ENCODE assay signal across 14 cellular contexts in genomic region chr14:60642270-60642789, GRCh38. TPM values are rescaled to one million over a fixed set of nuclear protein-coding genes. Genes with fewer than 3 reads are reported as not detected.
DNase-seq lines count a peak whose midpoint lies in the region; ATAC-seq and TF ChIP-seq lines count a peak whose summit lies in the region.
"Had no signal": no experiment of that assay in that cellular context is flagged by ENCODE, and none has a peak within 500 bp of the region (broad histone marks: within the 10 kb centered on the region; RNA-seq: fewer than 3 reads in every experiment).

No MANE protein-coding gene starts in this region.

- intact Hi-C loops in activated CD4-positive, alpha-beta T cell treated with anti-CD3 and anti-CD28 coated beads for 36 hours (cut with DNase I, micrococcal nuclease) = loop anchor here in 1 of 2 experiments (2.0 kb wide), 1 partner anchor 134 kb away; the partner anchor contains the start of gene SIX6

- H3K27me3 Mint-ChIP-seq in activated CD4-positive, alpha-beta T cell treated with anti-CD3 and anti-CD28 coated beads for 36 hours = peaks cover 79% of the 10 kb centered on the region
- peaks cover 100% of the 10 kb centered on the region for H3K27me3 Mint-ChIP-seq in brain

- POLR2A ChIA-PET in activated CD4-positive, alpha-beta T cell treated with anti-CD3 and anti-CD28 coated beads for 36 hours (lab: Charles Lee) = interaction anchor here (0.6 kb wide), 1 partner anchor 119 kb away, joined by 3 read pairs; no protein-coding TSS in a partner anchor

- peaks cover 89% of the 10 kb centered on the region for H3K36me3 ChIP-seq in skeletal muscle satellite cell (ENCODE audit: insufficient read depth, low read length)

- H3K4me3 Mint-ChIP-seq in activated CD4-positive, alpha-beta T cell treated with anti-CD3 and anti-CD28 coated beads for 36 hours = no peak overlapping the region
- peak overlapping the region in 4 of 5 experiments; percentile 27 to 96 (median 74) for H3K4me3 Mint-ChIP-seq in brain

- H3K4me3 ChIP-seq in skeletal muscle satellite cell (ENCODE audit: low read length) = peak overlapping the region; percentile 94

- peaks cover 60% of the 10 kb centered on the region for H3K4me1 ChIP-seq in skeletal muscle satellite cell (ENCODE audit: control insufficient read depth, insufficient read depth, low read length)

- H3K4me1 Mint-ChIP-seq in activated CD4-positive, alpha-beta T cell treated with anti-CD3 and anti-CD28 coated beads for 36 hours = peaks cover 31% of the 10 kb centered on the region
- peaks cover 35% of the 10 kb centered on the region for H3K4me1 Mint-ChIP-seq in brain

- H3K9me3 ChIP-seq in skeletal muscle satellite cell (replicated peaks; ENCODE audit: low read length) = no peaks in the 10 kb centered on the region

- no peaks in the 10 kb centered on the region for H3K9me3 Mint-ChIP-seq in activated CD4-positive, alpha-beta T cell treated with anti-CD3 and anti-CD28 coated beads for 36 hours (ENCODE audit: low read depth)
- peaks cover 0 to 8% (median 0%) of the 10 kb centered on the region in 5 experiments for H3K9me3 Mint-ChIP-seq in brain
- H3K9me3 Mint-ChIP-seq: activated naive CD4-positive, alpha-beta T cell treated with anti-CD3 and anti-CD28 coated beads for 36 hours had no signal

- H3K9ac ChIP-seq in skeletal muscle satellite cell (ENCODE audit: low read depth, low read length) = peak overlapping the region; percentile 90

- no peak overlapping the region for H3K27ac Mint-ChIP-seq in activated CD4-positive, alpha-beta T cell treated with anti-CD3 and anti-CD28 coated beads for 36 hours
- H3K27ac Mint-ChIP-seq in brain = peak overlapping the region in 2 of 5 experiments; percentile 80 to 95
- H3K27ac Mint-ChIP-seq: activated naive CD4-positive, alpha-beta T cell treated with anti-CD3 and anti-CD28 coated beads for 36 hours had no signal

- no peak for TF ChIP-seq CTCF in brain (conservative IDR thresholded peaks at IDR 0.05)

- CTCF ChIA-PET in activated CD4-positive, alpha-beta T cell treated with anti-CD3 and anti-CD28 coated beads for 36 hours (lab: Charles Lee) = interaction anchor here (0.9 to 2.2 kb wide), 3 partner anchors 12 to 383 kb away, joined by 3 to 6 read pairs (median 3); no protein-coding TSS in a partner anchor

- DNase-seq in activated CD4-positive, alpha-beta T cell treated with anti-CD3 and anti-CD28 coated beads for 36 hours = peak; percentile 22
- no peak for DNase-seq in activated CD4-positive, alpha-beta T cell treated with anti-CD3 and anti-CD28 coated beads for 48 hours
- DNase-seq in left kidney (ENCODE audit: low read depth, low spot score) = peak; percentile 41
- no peak for DNase-seq in stimulated activated CD4-positive, alpha-beta T cell treated with anti-CD3 and anti-CD28 coated beads, Interleukin-12 subunit alpha, Interleukin-12 subunit beta, amount 100 ng/mL, for 4 hours
- no peak for DNase-seq in T-helper 1 cell
- DNase-seq: activated CD4-positive, CD25-positive, alpha-beta regulatory T cell treated with anti-CD3 and anti-CD28 coated beads, Interleukin-2, amount 50 U/mL, for 72 hours; activated naive CD4-positive, alpha-beta T cell treated with anti-CD3 and anti-CD28 coated beads for 36 hours; effector CD4-positive, alpha-beta T cell; NCI-H1436 had no signal

- ATAC-seq in activated CD4-positive, alpha-beta T cell treated with anti-CD3 and anti-CD28 coated beads for 36 hours = peak; percentile 33
- no peak for ATAC-seq in GM21737 (IDR thresholded peaks at IDR 0.05; ENCODE audit: unreplicated experiment)
- ATAC-seq: HCT116 had no signal

- H3K4me2 ChIP-seq in skeletal muscle satellite cell (ENCODE audit: low read length) = peak overlapping the region; percentile 95

- no peaks in the 10 kb centered on the region for H3K36me3 Mint-ChIP-seq in activated CD4-positive, alpha-beta T cell treated with anti-CD3 and anti-CD28 coated beads for 36 hours (ENCODE audit: low read depth)
- H3K36me3 Mint-ChIP-seq in brain = peaks cover 38% of the 10 kb centered on the region

- no peaks in the 10 kb centered on the region for H3K27me3 ChIP-seq in skeletal muscle satellite cell (ENCODE audit: control insufficient read depth, insufficient read depth, low read length)

RNA-seq across cellular contexts. Expression of gene SIX1, which starts 6.9 kb away (rescaled TPM):
- not detected for total RNA-seq in activated CD4-positive, alpha-beta T cell treated with anti-CD3 and anti-CD28 coated beads for 36 hours
- 68.4 TPM for polyA plus RNA-seq in brain (ENCODE audit: insufficient read depth, low read depth, low replicate concordance)
- total RNA-seq in skeletal muscle satellite cell (2012; rRNA removed) = 8.1 and 15.9 TPM in 2 replicates
- total RNA-seq: activated naive CD4-positive, alpha-beta T cell treated with anti-CD3 and anti-CD28 coated beads for 36 hours had no signal
- polyA plus RNA-seq: IgD-negative memory B cell had no signal

Comparison
In these comparisons a context has a peak if more than half of its experiments do, and no peak if none do; other contexts are left out.
1. DNase-seq: peak in activated CD4-positive, alpha-beta T cell treated with anti-CD3 and anti-CD28 coated beads for 36 hours (single experiment) and left kidney (single experiment); none in activated CD4-positive, alpha-beta T cell treated with anti-CD3 and anti-CD28 coated beads for 48 hours (single experiment), stimulated activated CD4-positive, alpha-beta T cell treated with anti-CD3 and anti-CD28 coated beads, Interleukin-12 subunit alpha, Interleukin-12 subunit beta, amount 100 ng/mL, for 4 hours (single experiment) and T-helper 1 cell (0 of 5).